In the genomic region with DNA sequence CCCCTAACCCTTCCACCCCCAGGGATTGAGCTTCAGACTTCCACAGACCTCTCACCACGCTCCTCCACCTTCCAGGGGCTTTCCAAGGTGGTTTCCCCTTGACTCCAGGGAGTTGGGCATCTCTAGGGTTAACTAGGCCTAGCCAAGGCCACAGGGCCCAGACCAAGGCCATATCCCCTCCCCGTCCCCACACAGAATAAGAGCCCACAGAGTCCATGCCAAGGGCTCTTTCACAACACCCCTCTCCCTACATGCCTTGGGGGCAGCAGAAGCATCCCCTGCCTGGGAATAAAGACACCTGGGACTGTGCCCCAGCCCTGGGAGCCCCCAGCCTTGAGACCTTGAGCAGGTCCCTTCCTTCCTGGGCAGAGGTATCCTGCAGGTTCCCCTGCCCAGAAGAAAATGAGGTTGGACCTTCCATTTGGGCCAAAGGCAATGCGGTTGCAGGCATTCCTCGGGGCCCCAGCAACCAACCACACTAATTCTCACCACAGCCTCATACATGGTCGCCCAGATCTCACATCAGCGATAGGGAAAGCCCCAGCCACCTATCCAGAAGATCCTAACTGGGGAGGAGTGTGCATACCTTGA, we compare ENCODE assay signal across 13 cellular contexts. TPM values are rescaled to one million over a fixed set of nuclear protein-coding genes. Genes with fewer than 3 reads are reported as not detected.
A peak's percentile ranks its signal among the peaks of the same experiment; 100 is the strongest.
DNase-seq lines count a peak whose midpoint lies in the region; ATAC-seq and TF ChIP-seq lines count a peak whose summit lies in the region.
"Had no signal": no experiment of that assay in that cellular context is flagged by ENCODE, and none has a peak within 500 bp of the region (broad histone marks: within the 10 kb centered on the region; RNA-seq: fewer than 3 reads in every experiment).

No MANE protein-coding gene starts in this region.

- peaks cover 27% of the 10 kb centered on the region for H3K27me3 Mint-ChIP-seq in activated CD8-positive, alpha-beta T cell treated with anti-CD3 and anti-CD28 coated beads, Interleukin-2, amount 10 ng/mL, durations not matched to agents 7 days and 5 days (ENCODE audit: low read depth)

- peak overlapping the region in 4 of 5 donors; percentile 35 to 75 (median 57) for H3K9ac ChIP-seq in subcutaneous abdominal adipose tissue (ENCODE audit: low read length in 5 of 5)

- intact Hi-C loops in lower lobe of right lung (cut with DNase I): no loop called here

- CTCF ChIA-PET in activated CD8-positive, alpha-beta T cell treated with anti-CD3 and anti-CD28 coated beads, Interleukin-2, amount 10 ng/mL, durations not matched to agents 7 days and 5 days (lab: Charles Lee): interaction anchor here (0.9 to 13.0 kb wide), 8 partner anchors 8 to 81 kb away, joined by 3 to 237 read pairs (median 3); no protein-coding TSS in a partner anchor

- no peak for TF ChIP-seq CTCF in lower lobe of right lung (IDR thresholded peaks at IDR 0.05)

- no peak for ATAC-seq in activated naive CD4-positive, alpha-beta T cell treated with anti-CD3 and anti-CD28 coated beads, Interleukin-2, amount 50 U/mL, for 72 hours
- no peak for ATAC-seq in activated CD8-positive, alpha-beta T cell treated with anti-CD3 and anti-CD28 coated beads, Interleukin-2, amount 10 ng/mL, durations not matched to agents 7 days and 5 days
- ATAC-seq in lower lobe of right lung (no peak), GM18511 (IDR thresholded peaks at IDR 0.05; ENCODE audit: unreplicated experiment) (no peak)

- H3K36me3 ChIP-seq in lower lobe of right lung (no peaks in the 10 kb centered on the region), subcutaneous abdominal adipose tissue (ENCODE audit: control insufficient read depth in 5 of 5, insufficient read depth in 5 of 5, low read length in 5 of 5) (no peaks in the 10 kb centered on the region), H7 (replicated peaks; ENCODE audit: control insufficient read depth, insufficient read depth, low read length) (no peaks in the 10 kb centered on the region)
- H3K36me3 ChIP-seq: thyroid gland had no signal

- H3K9me3 Mint-ChIP-seq in activated naive CD4-positive, alpha-beta T cell treated with anti-CD3 and anti-CD28 coated beads, Interleukin-2, amount 50 U/mL, for 72 hours: no peaks in the 10 kb centered on the region
- H3K9me3 Mint-ChIP-seq in activated CD8-positive, alpha-beta T cell treated with anti-CD3 and anti-CD28 coated beads, Interleukin-2, amount 10 ng/mL, durations not matched to agents 7 days and 5 days (ENCODE audit: insufficient read depth): no peaks in the 10 kb centered on the region

- H3K4me3 ChIP-seq in lower lobe of right lung (peak overlapping the region; percentile 78), subcutaneous abdominal adipose tissue (ENCODE audit: low read depth in 1 of 5, low read length in 5 of 5) (peak overlapping the region; percentile 71 to 90 (median 84)), H7 (ENCODE audit: insufficient read depth, low read depth, low read length) (no peak overlapping the region)

- H3K27ac ChIP-seq in lower lobe of right lung (no peak overlapping the region), subcutaneous abdominal adipose tissue (ENCODE audit: low read depth, low read length) (peak overlapping the region; percentile 27)
- H3K27ac ChIP-seq: HL-60, thyroid gland had no signal

- H3K36me3 Mint-ChIP-seq in activated naive CD4-positive, alpha-beta T cell treated with anti-CD3 and anti-CD28 coated beads, Interleukin-2, amount 50 U/mL, for 72 hours: no peaks in the 10 kb centered on the region
- no peaks in the 10 kb centered on the region for H3K36me3 Mint-ChIP-seq in activated CD8-positive, alpha-beta T cell treated with anti-CD3 and anti-CD28 coated beads, Interleukin-2, amount 10 ng/mL, durations not matched to agents 7 days and 5 days (ENCODE audit: low read depth)

- H3K4me1 ChIP-seq in lower lobe of right lung: peaks cover 18% of the 10 kb centered on the region
- H3K4me1 ChIP-seq in subcutaneous abdominal adipose tissue (ENCODE audit: control insufficient read depth in 5 of 5, insufficient read depth in 5 of 5, low read length in 5 of 5): peaks cover 9 to 61% (median 60%) of the 10 kb centered on the region in 5 donors

- peak overlapping the region; percentile 82 for H3K4me3 Mint-ChIP-seq in activated CD8-positive, alpha-beta T cell treated with anti-CD3 and anti-CD28 coated beads, Interleukin-2, amount 10 ng/mL, durations not matched to agents 7 days and 5 days

- H3K9me3 ChIP-seq in lower lobe of right lung (no peaks in the 10 kb centered on the region), subcutaneous abdominal adipose tissue (ENCODE audit: control insufficient read depth in 5 of 5, low read length in 5 of 5) (no peaks in the 10 kb centered on the region)
- H3K9me3 ChIP-seq: thyroid gland had no signal

- peak; percentile 11 for DNase-seq in activated naive CD4-positive, alpha-beta T cell treated with Interleukin-2 at 50 U/mL for 16 hours
- DNase-seq in activated naive CD4-positive, alpha-beta T cell treated with anti-CD3 and anti-CD28 coated beads, Interleukin-2, amount 50 U/mL, for 72 hours (ENCODE audit: low spot score in 2 of 2): no peak
- no peak for DNase-seq in activated CD8-positive, alpha-beta T cell treated with anti-CD3 and anti-CD28 coated beads, Interleukin-2, amount 10 ng/mL, durations not matched to agents 7 days and 5 days
- DNase-seq in lower lobe of right lung (no peak), nucleus accumbens (lab: John Stamatoyannopoulos, UW) (no peak), H7 (no peak)
- DNase-seq: NCI-H1105 treated with DMSO at 0.1 percent for 48 hours; NK-92 treated with Interleukin-12 subunit alpha and Interleukin-12 subunit beta, amount 100 ng/mL, for 24 hours; stimulated activated CD4-positive, alpha-beta T cell treated with anti-CD3 and anti-CD28 coated beads, Interleukin-4, amount 100 ng/mL, for 1 hour; thyroid gland had no signal

- H3K4me1 Mint-ChIP-seq in activated CD8-positive, alpha-beta T cell treated with anti-CD3 and anti-CD28 coated beads, Interleukin-2, amount 10 ng/mL, durations not matched to agents 7 days and 5 days (ENCODE audit: low read depth): peaks cover 26% of the 10 kb centered on the region

- POLR2A ChIA-PET in activated CD8-positive, alpha-beta T cell treated with anti-CD3 and anti-CD28 coated beads, Interleukin-2, amount 10 ng/mL, durations not matched to agents 7 days and 5 days (lab: Charles Lee): interaction anchor here (1.4 kb wide), 1 partner anchor 48 kb away, joined by 4 read pairs; no protein-coding TSS in a partner anchor

- no peak overlapping the region for H3K27ac Mint-ChIP-seq in activated naive CD4-positive, alpha-beta T cell treated with anti-CD3 and anti-CD28 coated beads, Interleukin-2, amount 50 U/mL, for 72 hours
- no peak overlapping the region for H3K27ac Mint-ChIP-seq in activated CD8-positive, alpha-beta T cell treated with anti-CD3 and anti-CD28 coated beads, Interleukin-2, amount 10 ng/mL, durations not matched to agents 7 days and 5 days

- H3K27me3 ChIP-seq in lower lobe of right lung (ENCODE audit: low read depth) (no peaks in the 10 kb centered on the region), subcutaneous abdominal adipose tissue (ENCODE audit: control insufficient read depth in 5 of 5, insufficient read depth in 4 of 5, low read length in 5 of 5) (no peaks in the 10 kb centered on the region), H7 (ENCODE audit: control insufficient read depth, insufficient read depth, low read length) (peaks cover 28% of the 10 kb centered on the region)
- H3K27me3 ChIP-seq: thyroid gland had no signal

RNA-seq across cellular contexts. Expression of gene GDPD5, which starts 1.8 kb away (rescaled TPM):
- 10 to 100 TPM; 13.4 to 22.7 TPM for total RNA-seq in activated naive CD4-positive, alpha-beta T cell treated with anti-CD3 and anti-CD28 coated beads, Interleukin-2, amount 50 U/mL, for 72 hours
- 10 to 100 TPM; 23.1 to 26.6 TPM for total RNA-seq in activated CD8-positive, alpha-beta T cell treated with anti-CD3 and anti-CD28 coated beads, Interleukin-2, amount 10 ng/mL, durations not matched to agents 7 days and 5 days
- 15.8 TPM for total RNA-seq in lower lobe of right lung
- total RNA-seq in H7 (2014; rRNA removed; shearing (Covaris generic)): 11.2 and 12.5 TPM in 2 replicates

RNA-seq across cellular contexts. Expression of gene SERPINH1, which starts 38.1 kb away (rescaled TPM):
- 10 to 100 TPM in 1 of 2 donors, 1 to 10 TPM in 1; 8.2 to 24.5 TPM for total RNA-seq in activated naive CD4-positive, alpha-beta T cell treated with anti-CD3 and anti-CD28 coated beads, Interleukin-2, amount 50 U/mL, for 72 hours
- total RNA-seq in activated CD8-positive, alpha-beta T cell treated with anti-CD3 and anti-CD28 coated beads, Interleukin-2, amount 10 ng/mL, durations not matched to agents 7 days and 5 days: 10 to 100 TPM in 1 of 2 experiments, 1 to 10 TPM in 1; 9.3 to 10.8 TPM
- total RNA-seq in lower lobe of right lung: 131 TPM
- total RNA-seq in H7 (2014; rRNA removed; shearing (Covaris generic)): 540 and 638 TPM in 2 replicates
